22 cellular contexts compared by ENCODE assay signal in genomic region chr7:77436889-77437265, GRCh38.
"Had no signal": no experiment of that assay in that cellular context is flagged by ENCODE, and none has a peak within 500 bp of the region (broad histone marks: within the 10 kb centered on the region; RNA-seq: fewer than 3 reads in every experiment).

No MANE protein-coding gene starts in this region.

- H3K27ac ChIP-seq: SJSA1, SK-N-MC had no signal

- H3K9me3 Mint-ChIP-seq: IgD-negative memory B cell had no signal

- H3K36me3 Mint-ChIP-seq: IgD-negative memory B cell had no signal

- DNase-seq: Karpas-422, KG1, MM.1S, NCI-H1092 treated with DMSO at 0.1 percent for 48 hours, NCI-H1436, NCI-H1930, NCI-H2081, NCI-H2107, NCI-H2227 treated with DMSO at 0.1 percent for 48 hours, NCI-H524 treated with DMSO at 0.1 percent for 48 hours, NCI-H69, NCI-H774, Right ventricle myocardium superior, RPMI8226, SIG-M5, T-helper 1 cell, T-helper 17 cell had no signal

- H3K4me3 ChIP-seq: SJSA1, SK-N-MC had no signal

- H3K4me3 Mint-ChIP-seq: IgD-negative memory B cell, T-helper 17 cell had no signal

- H3K9me3 ChIP-seq: SJSA1 had no signal

- H3K36me3 ChIP-seq: SJSA1 had no signal

- FAIRE-seq: HepG2, RCC 7860 had no signal

- ATAC-seq: HepG2, T-helper 17 cell had no signal

- H3K27ac Mint-ChIP-seq: IgD-negative memory B cell, T-helper 17 cell had no signal

- H3K27me3 ChIP-seq: SJSA1 had no signal

- H3K27me3 Mint-ChIP-seq: IgD-negative memory B cell had no signal
